8 cellular contexts compared by ENCODE assay signal in genomic region chr12:6199531-6200265, GRCh38. TPM values are rescaled to one million over a fixed set of nuclear protein-coding genes. Genes with fewer than 3 reads are reported as not detected.
DNase-seq lines count a peak whose midpoint lies in the region; ATAC-seq, FAIRE-seq and TF ChIP-seq lines count a peak whose summit lies in the region.

No MANE protein-coding gene starts in this region.

- no peak for FAIRE-seq in HTR-8/SVneo (lab: Jason Lieb, UNC)
- no peak for FAIRE-seq in H54 (lab: Jason Lieb, UNC)

- H3K9me2 ChIP-seq in PC-9 (ENCODE audit: insufficient read depth): no peaks in the 10 kb centered on the region

- no peak for TF ChIP-seq POLR2A in H54 (IDR thresholded peaks at IDR 0.05; ENCODE audit: low read depth, low read length)

- H3K79me2 ChIP-seq in PC-9 (ENCODE audit: low read depth): peaks cover 44% of the 10 kb centered on the region

- H3K27ac Mint-ChIP-seq in nephron: peak overlapping the region; percentile 34 to 82 (median 79)

- peak overlapping the region; percentile 79 for H2AFZ ChIP-seq in PC-9

- peaks cover 64% of the 10 kb centered on the region for H3K27me3 Mint-ChIP-seq in nephron (ENCODE audit: low read depth)

- peak overlapping the region; percentile 82 to 86 (median 84) for H3K4me3 Mint-ChIP-seq in nephron

- H3F3A ChIP-seq in PC-9 (ENCODE audit: insufficient read depth, low read depth): peaks cover 36% of the 10 kb centered on the region; the same call in 1 of the 2 replicates

- intact Hi-C loops in PC-9 (cut with micrococcal nuclease; ENCODE audit: unreplicated experiment): loop anchor here (1.0 to 5.0 kb wide), 2 partner anchors 30 to 268 kb away; no protein-coding TSS in a partner anchor

- H3K27ac ChIP-seq in PC-9 (no peak overlapping the region), epithelial cell of prostate (peak overlapping the region; percentile 84)

- no TSS peak for BruUV-seq in PC-9 (replicated peaks; lab: Mats Ljungman, UMichigan)

- no peaks in the 10 kb centered on the region for H4K20me1 ChIP-seq in PC-9 (ENCODE audit: insufficient read depth)

- H3K36me3 Mint-ChIP-seq in nephron (ENCODE audit: low read depth): no peaks in the 10 kb centered on the region

- POLR2A ChIA-PET in PC-9 (lab: Charles Lee; ENCODE audit: unreplicated experiment): interaction anchor here (0.5 to 2.1 kb wide), 8 partner anchors 17 to 174 kb away, joined by 3 to 38 read pairs (median 10); no protein-coding TSS in a partner anchor

- no peaks in the 10 kb centered on the region for H3K9me3 ChIP-seq in PC-9 (ENCODE audit: insufficient read depth, low read depth)

- peaks cover 62% of the 10 kb centered on the region for H3K4me1 Mint-ChIP-seq in nephron

- no peak for ATAC-seq in HG02798 (IDR thresholded peaks at IDR 0.05; ENCODE audit: poor library complexity, unreplicated experiment)

- no peaks in the 10 kb centered on the region for H3K9me3 Mint-ChIP-seq in nephron

- CTCF ChIA-PET in PC-9 (lab: Charles Lee): interaction anchor here (0.7 to 0.8 kb wide), 2 partner anchors 11 to 23 kb away, joined by 3 to 5 read pairs; no protein-coding TSS in a partner anchor

- H3K27me3 ChIP-seq in PC-9 (ENCODE audit: insufficient read depth, low read depth): no peaks in the 10 kb centered on the region

- TF ChIP-seq CTCF in PC-9 (conservative IDR thresholded peaks at IDR 0.05): no peak
- TF ChIP-seq CTCF in nephron (IDR thresholded peaks at IDR 0.05; ENCODE audit: unreplicated experiment in 3 of 3): no peak

- peaks cover 8% of the 10 kb centered on the region; the same call in 1 of the 2 replicates for H3K36me3 ChIP-seq in PC-9 (ENCODE audit: low read depth)

- peak overlapping the region; percentile 78 for H3K4me2 ChIP-seq in PC-9

- peak overlapping the region; percentile 53; the same call in 1 of the 2 replicates for H3K4me3 ChIP-seq in PC-9

- peaks cover 62% of the 10 kb centered on the region for H3K4me1 ChIP-seq in PC-9 (replicated peaks; ENCODE audit: insufficient read depth)

- DNase-seq in EL: peak; percentile 36
- peak in 1 of 2 experiments; percentile 33 for DNase-seq in PC-9
- no peak for DNase-seq in epithelial cell of prostate (ENCODE audit: low read depth, low spot score)
- DNase-seq in HTR-8/SVneo (ENCODE audit: insufficient read length, low spot score): no peak
- no peak for DNase-seq in GM19240 (ENCODE audit: insufficient read length, low spot score)
- no peak for DNase-seq in H54 (ENCODE audit: insufficient read length, low spot score)

RNA-seq across cellular contexts. Expression of gene CD9, which starts 0.5 kb away (rescaled TPM):
- total RNA-seq in PC-9 (2021): 319 and 374 TPM in 2 replicates
